ENCODE assay signal across 13 cellular contexts in the genomic region with DNA sequence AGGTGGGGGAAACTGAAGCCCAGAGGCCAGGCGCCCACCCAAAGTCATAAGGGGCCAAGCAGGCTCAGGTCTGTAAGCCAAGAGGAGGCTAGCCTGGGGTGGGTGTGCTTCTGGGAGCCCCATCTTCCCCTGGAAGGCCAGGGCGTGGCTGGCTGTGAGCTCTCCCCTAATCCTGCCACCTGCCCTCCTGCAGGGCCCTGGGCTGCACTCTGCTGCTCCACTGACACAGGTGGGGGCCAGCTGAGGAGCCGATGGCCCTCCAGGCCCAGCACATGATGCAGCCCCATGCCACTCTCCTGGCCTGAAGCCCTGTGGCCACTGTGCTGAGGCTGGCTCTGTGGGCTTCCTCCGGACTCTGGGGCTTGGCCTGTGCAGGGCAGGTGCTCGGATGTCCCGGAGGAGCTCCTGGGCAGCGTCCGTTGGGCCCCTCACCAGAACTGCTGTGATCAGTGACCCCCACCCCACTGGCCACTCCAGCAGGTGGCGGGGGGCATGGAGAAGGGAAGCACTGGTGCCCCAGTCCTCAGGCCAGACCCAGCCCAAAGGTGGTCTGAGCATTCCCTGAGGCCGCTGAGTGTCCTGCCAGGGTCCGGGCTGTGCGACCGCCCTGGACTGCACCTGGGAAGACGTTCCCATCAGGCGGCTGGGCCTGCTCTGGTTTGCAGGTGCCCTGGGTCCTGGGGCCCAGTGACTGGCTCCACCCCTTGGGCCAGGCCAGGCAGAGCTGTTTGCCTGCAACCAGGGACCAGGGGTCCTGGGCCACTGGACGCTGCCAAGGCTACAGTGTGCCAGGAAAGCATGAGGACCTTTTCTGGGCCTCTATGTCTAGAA. TPM values are rescaled to one million over a fixed set of nuclear protein-coding genes. Genes with fewer than 3 reads are reported as not detected.
DNase-seq lines count a peak whose midpoint lies in the region; ATAC-seq and TF ChIP-seq lines count a peak whose summit lies in the region.
"Had no signal": no experiment of that assay in that cellular context is flagged by ENCODE, and none has a peak within 500 bp of the region (broad histone marks: within the 10 kb centered on the region; RNA-seq: fewer than 3 reads in every experiment).

No MANE protein-coding gene starts in this region.

- TF ChIP-seq POLR2A in sigmoid colon (IDR thresholded peaks at IDR 0.05) = no peak

- H3K4me1 Mint-ChIP-seq in activated CD4-positive, alpha-beta memory T cell treated with anti-CD3 and anti-CD28 coated beads for 36 hours (ENCODE audit: low read depth) = peaks cover 36% of the 10 kb centered on the region

- 91 to 95% methylated on average over 16 of the region's 16 CpGs for WGBS in heart right ventricle, 2 donors
- 94 to 97% methylated on average over 16 of the region's 16 CpGs for WGBS in sigmoid colon, 2 donors

- H3K36me3 ChIP-seq in heart right ventricle = peaks cover 0 to 18% (median 2%) of the 10 kb centered on the region in 9 donors
- peaks cover 0 to 9% (median 3%) of the 10 kb centered on the region in 4 donors for H3K36me3 ChIP-seq in sigmoid colon

- intact Hi-C loops in activated CD4-positive, alpha-beta memory T cell treated with anti-CD3 and anti-CD28 coated beads for 36 hours (cut with micrococcal nuclease) = no loop called here
- intact Hi-C loops in heart right ventricle (cut with DNase I) (loop anchor here in 1 of 10 donors (5.0 kb wide), 1 partner anchor 37 kb away; no protein-coding TSS in a partner anchor), sigmoid colon (cut with DNase I) (loop anchor here (10.0 kb wide), 1 partner anchor 216 kb away; the partner anchor contains the start of gene TRABD)

- DNase-seq in Daoy (ENCODE audit: low read depth) = peak; percentile 3
- no peak for DNase-seq in activated CD4-positive, alpha-beta memory T cell treated with anti-CD3 and anti-CD28 coated beads for 36 hours
- DNase-seq in heart right ventricle = peak; percentile 5 to 20
- DNase-seq in sigmoid colon = peak; percentile 71
- DNase-seq in stimulated activated naive CD4-positive, alpha-beta T cell treated with Interleukin-2 at 50 U/mL for 16 hours (lab: John Stamatoyannopoulos, UW) = no peak
- no peak for DNase-seq in GM13976 (ENCODE audit: low spot score)
- DNase-seq: activated CD4-positive, alpha-beta T cell treated with anti-CD3 and anti-CD28 coated beads, Interleukin-2, amount 10 ng/mL, durations not matched to agents 7 days and 5 days; foreskin melanocyte; SHP77 treated with DMSO at 0.1 percent for 48 hours had no signal

- H3K36me3 Mint-ChIP-seq in activated CD4-positive, alpha-beta memory T cell treated with anti-CD3 and anti-CD28 coated beads for 36 hours = peaks cover 11% of the 10 kb centered on the region
- H3K36me3 Mint-ChIP-seq: IgD-negative memory B cell; naive thymus-derived CD4-positive, alpha-beta T cell had no signal

- H3K4me3 ChIP-seq in heart right ventricle = no peak overlapping the region
- H3K4me3 ChIP-seq in sigmoid colon = no peak overlapping the region

- H3K4me1 ChIP-seq in heart right ventricle (peaks cover 27 to 76% (median 61%) of the 10 kb centered on the region in 9 donors), sigmoid colon (peaks cover 2 to 61% (median 58%) of the 10 kb centered on the region in 4 donors)

- H3K27ac Mint-ChIP-seq in activated CD4-positive, alpha-beta memory T cell treated with anti-CD3 and anti-CD28 coated beads for 36 hours = peak overlapping the region; percentile 49
- H3K27ac Mint-ChIP-seq: activated CD4-positive, alpha-beta T cell treated with anti-CD3 and anti-CD28 coated beads, Interleukin-2, amount 10 ng/mL, durations not matched to agents 7 days and 5 days had no signal

- in situ Hi-C loops in GM13976 (cut with MboI; ENCODE audit: low sequenced_read_pairs, unreplicated experiment) = no loop called here

- TF ChIP-seq CTCF in heart right ventricle (IDR thresholded peaks at IDR 0.05) = no peak
- no peak for TF ChIP-seq CTCF in sigmoid colon (IDR thresholded peaks at IDR 0.05)
- TF ChIP-seq CTCF in GM13976 (IDR thresholded peaks at IDR 0.05; ENCODE audit: borderline replicate concordance, control extremely low read depth, extremely low read depth, insufficient read depth, missing control alignments) = no peak

- H3K9me3 ChIP-seq in heart right ventricle (no peaks in the 10 kb centered on the region), sigmoid colon (no peaks in the 10 kb centered on the region)

- ATAC-seq in heart right ventricle = no peak
- no peak for ATAC-seq in HG03196 (IDR thresholded peaks at IDR 0.05; ENCODE audit: unreplicated experiment)
- ATAC-seq in HG03378 (IDR thresholded peaks at IDR 0.05; ENCODE audit: unreplicated experiment) = no peak
- ATAC-seq: naive thymus-derived CD4-positive, alpha-beta T cell had no signal

- no peak for TF ChIP-seq EP300 in sigmoid colon (IDR thresholded peaks at IDR 0.05)

- no peaks in the 10 kb centered on the region for H3K9me3 Mint-ChIP-seq in activated CD4-positive, alpha-beta memory T cell treated with anti-CD3 and anti-CD28 coated beads for 36 hours
- H3K9me3 Mint-ChIP-seq: activated CD4-positive, alpha-beta T cell treated with anti-CD3 and anti-CD28 coated beads, Interleukin-2, amount 10 ng/mL, durations not matched to agents 7 days and 5 days; IgD-negative memory B cell; naive thymus-derived CD4-positive, alpha-beta T cell had no signal

- no peak overlapping the region for H3K4me3 Mint-ChIP-seq in activated CD4-positive, alpha-beta memory T cell treated with anti-CD3 and anti-CD28 coated beads for 36 hours
- H3K4me3 Mint-ChIP-seq: activated CD4-positive, alpha-beta T cell treated with anti-CD3 and anti-CD28 coated beads, Interleukin-2, amount 10 ng/mL, durations not matched to agents 7 days and 5 days had no signal

- H3K27ac ChIP-seq in heart right ventricle (peak overlapping the region in 7 of 10 donors; percentile 40 to 99 (median 98)), sigmoid colon (peak overlapping the region; percentile 76 to 95 (median 86))

- POLR2A ChIA-PET in activated CD4-positive, alpha-beta memory T cell treated with anti-CD3 and anti-CD28 coated beads for 36 hours (lab: Charles Lee) = interaction anchor here (0.9 to 3.4 kb wide), 3 partner anchors 8 to 38 kb away, joined by 3 to 54 read pairs (median 6); partner anchors contain the start of gene PIM3

- H3K27me3 Mint-ChIP-seq in activated CD4-positive, alpha-beta memory T cell treated with anti-CD3 and anti-CD28 coated beads for 36 hours = no peaks in the 10 kb centered on the region
- H3K27me3 Mint-ChIP-seq: activated CD4-positive, alpha-beta T cell treated with anti-CD3 and anti-CD28 coated beads, Interleukin-2, amount 10 ng/mL, durations not matched to agents 7 days and 5 days; naive thymus-derived CD4-positive, alpha-beta T cell had no signal

- CTCF ChIA-PET in activated CD4-positive, alpha-beta memory T cell treated with anti-CD3 and anti-CD28 coated beads for 36 hours (lab: Charles Lee) = interaction anchor here (0.6 to 1.9 kb wide), 2 partner anchors 11 to 61 kb away, joined by 3 to 5 read pairs; no protein-coding TSS in a partner anchor

- H3K27me3 ChIP-seq in heart right ventricle = peaks cover 0 to 10% (median 0%) of the 10 kb centered on the region in 7 donors
- no peaks in the 10 kb centered on the region for H3K27me3 ChIP-seq in sigmoid colon

RNA-seq across cellular contexts. Expression of gene PIM3, which starts 8.5 kb away (rescaled TPM):
- 73.1 and 87.7 TPM in 2 replicates for total RNA-seq in Daoy (2014; rRNA removed; shearing (Covaris generic))
- 100 to 1,000 TPM; 222 to 231 TPM for total RNA-seq in activated CD4-positive, alpha-beta memory T cell treated with anti-CD3 and anti-CD28 coated beads for 36 hours
- total RNA-seq in heart right ventricle (10 to 100 TPM; 27.4 to 81.6 (median 41.6) TPM), sigmoid colon (10 to 100 TPM; 26.3 to 50.0 (median 41.8) TPM)
- polyA plus RNA-seq in heart right ventricle (10 to 100 TPM; 43.9 to 62.0 TPM), sigmoid colon (100 to 1,000 TPM in 1 of 3 donors, 10 to 100 TPM in 2; 34.8 to 126 (median 60.1) TPM)

RNA-seq across cellular contexts. Expression of gene IL17REL, which starts 43.5 kb away (rescaled TPM):
- total RNA-seq in Daoy (2014; rRNA removed; shearing (Covaris generic)) = not detected in 2 replicates
- 1 to 10 TPM in 1 of 2 experiments, under 1 TPM in 1; 0.73 to 1.1 TPM for total RNA-seq in activated CD4-positive, alpha-beta memory T cell treated with anti-CD3 and anti-CD28 coated beads for 36 hours
- total RNA-seq in heart right ventricle (under 1 TPM in 1 of 10 donors, not detected in 9; 0.11 TPM), sigmoid colon (not detected)
- polyA plus RNA-seq in heart right ventricle (not detected), sigmoid colon (1 to 10 TPM in 1 of 3 donors, not detected in 2; 1.6 TPM)
- total RNA-seq: activated CD4-positive, alpha-beta T cell treated with anti-CD3 and anti-CD28 coated beads, Interleukin-2, amount 10 ng/mL, durations not matched to agents 7 days and 5 days; naive thymus-derived CD4-positive, alpha-beta T cell had no signal
- polyA plus RNA-seq: IgD-negative memory B cell; naive thymus-derived CD4-positive, alpha-beta T cell had no signal

RNA-seq across cellular contexts. Expression of gene CRELD2, which starts 50.6 kb away (rescaled TPM):
- 59.4 and 82.5 TPM in 2 replicates for total RNA-seq in Daoy (2014; rRNA removed; shearing (Covaris generic))
- 10 to 100 TPM; 29.8 to 30.7 TPM for total RNA-seq in activated CD4-positive, alpha-beta memory T cell treated with anti-CD3 and anti-CD28 coated beads for 36 hours
- 10 to 100 TPM; 13.0 to 32.5 (median 19.2) TPM for total RNA-seq in heart right ventricle
- 10 to 100 TPM; 11.0 to 90.0 TPM for polyA plus RNA-seq in heart right ventricle
- 10 to 100 TPM; 15.5 to 26.5 (median 23.1) TPM for total RNA-seq in sigmoid colon
- polyA plus RNA-seq in sigmoid colon = 10 to 100 TPM in 2 of 3 donors, 1 to 10 TPM in 1; 9.2 to 97.7 (median 11.4) TPM

RNA-seq across cellular contexts. Expression of gene ALG12, which starts 50.8 kb away (rescaled TPM):
- total RNA-seq in Daoy (2014; rRNA removed; shearing (Covaris generic)) = 12.6 and 16.3 TPM in 2 replicates
- total RNA-seq in activated CD4-positive, alpha-beta memory T cell treated with anti-CD3 and anti-CD28 coated beads for 36 hours = 10 to 100 TPM; 12.4 to 13.8 TPM
- total RNA-seq in heart right ventricle (10 to 100 TPM in 9 of 10 donors, 1 to 10 TPM in 1; 9.6 to 19.8 (median 16.0) TPM), sigmoid colon (10 to 100 TPM; 11.4 to 23.9 (median 15.4) TPM)
- polyA plus RNA-seq in heart right ventricle (10 to 100 TPM in 1 of 2 donors, 1 to 10 TPM in 1; 9.7 to 10.4 TPM), sigmoid colon (10 to 100 TPM in 1 of 3 donors, 1 to 10 TPM in 2; 1.8 to 15.9 (median 2.1) TPM)

Comparison
In these comparisons a context has a peak if more than half of its experiments do, and no peak if none do; other contexts are left out.
1. DNase-seq: peak in Daoy (single experiment), heart right ventricle (2 of 2) and sigmoid colon (single experiment); none in activated CD4-positive, alpha-beta memory T cell treated with anti-CD3 and anti-CD28 coated beads for 36 hours (single experiment), stimulated activated naive CD4-positive, alpha-beta T cell treated with Interleukin-2 at 50 U/mL for 16 hours (single experiment) and GM13976 (single experiment).